23 cellular contexts compared by ENCODE assay signal in genomic region chr17:73569758-73570319, GRCh38.
"Had no signal": no experiment of that assay in that cellular context is flagged by ENCODE, and none has a peak within 500 bp of the region (broad histone marks: within the 10 kb centered on the region; RNA-seq: fewer than 3 reads in every experiment).

No MANE protein-coding gene starts in this region.

- H3K4me3 ChIP-seq: hepatocyte, mucosa of descending colon, ovary, prostate gland, right atrium auricular region, thyroid gland had no signal

- H3K36me3 Mint-ChIP-seq: activated CD4-positive, alpha-beta memory T cell treated with anti-CD3 and anti-CD28 coated beads for 36 hours had no signal

- H2AFZ ChIP-seq: hepatocyte had no signal

- H3K4me1 ChIP-seq: right atrium auricular region, thyroid gland had no signal

- H3K27ac Mint-ChIP-seq: activated CD4-positive, alpha-beta memory T cell treated with anti-CD3 and anti-CD28 coated beads for 36 hours; activated naive CD4-positive, alpha-beta T cell treated with anti-CD3 and anti-CD28 coated beads for 36 hours; activated naive CD8-positive, alpha-beta T cell treated with anti-CD3 and anti-CD28 coated beads, Interleukin-2, amount 50 U/mL, for 24 hours; T-helper 17 cell had no signal

- H3K27ac ChIP-seq: hepatocyte, ovary, prostate gland, right atrium auricular region, thyroid gland had no signal

- H3K27me3 ChIP-seq: ovary, right atrium auricular region, thyroid gland had no signal

- H3K4me2 ChIP-seq: hepatocyte had no signal

- ATAC-seq: activated naive CD8-positive, alpha-beta T cell treated with anti-CD3 and anti-CD28 coated beads, Interleukin-2, amount 50 U/mL, for 24 hours; esophagus mucosa; mucosa of descending colon; stimulated activated naive CD8-positive, alpha-beta T cell treated with anti-CD3 and anti-CD28 coated beads, Interleukin-15, Interleukin-2, amounts not matched to agents 100 U/mL and 50 U/mL, for 24 hours; T-helper 17 cell had no signal

- H3K79me2 ChIP-seq: hepatocyte had no signal

- DNase-seq: activated CD4-positive, alpha-beta memory T cell treated with anti-CD3 and anti-CD28 coated beads for 36 hours; activated CD4-positive, alpha-beta T cell treated with anti-CD3 and anti-CD28 coated beads for 48 hours; activated naive CD4-positive, alpha-beta T cell treated with anti-CD3 and anti-CD28 coated beads for 36 hours; activated naive CD8-positive, alpha-beta T cell treated with anti-CD3 and anti-CD28 coated beads, Interleukin-2, amount 50 U/mL, for 24 hours; activated T-cell treated with anti-CD3 and anti-CD28 coated beads, Interleukin-2, amount 50 U/mL, for 48 hours; aorta; dermis blood vessel endothelial cell; effector memory CD4-positive, alpha-beta T cell; foreskin melanocyte; kidney glomerular epithelial cell; mucosa of descending colon; ovary; stimulated activated CD4-positive, alpha-beta T cell treated with anti-CD3 and anti-CD28 coated beads, Interleukin-4, amount 100 ng/mL, for 24 hours; stimulated activated naive CD8-positive, alpha-beta T cell treated with anti-CD3 and anti-CD28 coated beads, Interleukin-15, Interleukin-2, amounts not matched to agents 100 U/mL and 50 U/mL, for 24 hours; SW 1271; T-helper 17 cell; thyroid gland had no signal

- H3K27me3 Mint-ChIP-seq: activated CD4-positive, alpha-beta memory T cell treated with anti-CD3 and anti-CD28 coated beads for 36 hours; activated naive CD8-positive, alpha-beta T cell treated with anti-CD3 and anti-CD28 coated beads, Interleukin-2, amount 50 U/mL, for 24 hours; brain; memory B cell; T-helper 17 cell had no signal

- H3K9me3 Mint-ChIP-seq: activated CD4-positive, alpha-beta memory T cell treated with anti-CD3 and anti-CD28 coated beads for 36 hours; activated naive CD4-positive, alpha-beta T cell treated with anti-CD3 and anti-CD28 coated beads for 36 hours; activated naive CD8-positive, alpha-beta T cell treated with anti-CD3 and anti-CD28 coated beads, Interleukin-2, amount 50 U/mL, for 24 hours had no signal

- H3K4me3 Mint-ChIP-seq: activated CD4-positive, alpha-beta memory T cell treated with anti-CD3 and anti-CD28 coated beads for 36 hours; activated naive CD4-positive, alpha-beta T cell treated with anti-CD3 and anti-CD28 coated beads for 36 hours; activated naive CD8-positive, alpha-beta T cell treated with anti-CD3 and anti-CD28 coated beads, Interleukin-2, amount 50 U/mL, for 24 hours; brain; memory B cell; T-helper 17 cell had no signal

- H3K36me3 ChIP-seq: ovary, prostate gland, right atrium auricular region, thyroid gland had no signal

- H3K9me3 ChIP-seq: mucosa of descending colon, ovary, prostate gland, right atrium auricular region, thyroid gland had no signal
